Comparison of ENCODE assay signal across 29 cellular contexts in the genomic region with DNA sequence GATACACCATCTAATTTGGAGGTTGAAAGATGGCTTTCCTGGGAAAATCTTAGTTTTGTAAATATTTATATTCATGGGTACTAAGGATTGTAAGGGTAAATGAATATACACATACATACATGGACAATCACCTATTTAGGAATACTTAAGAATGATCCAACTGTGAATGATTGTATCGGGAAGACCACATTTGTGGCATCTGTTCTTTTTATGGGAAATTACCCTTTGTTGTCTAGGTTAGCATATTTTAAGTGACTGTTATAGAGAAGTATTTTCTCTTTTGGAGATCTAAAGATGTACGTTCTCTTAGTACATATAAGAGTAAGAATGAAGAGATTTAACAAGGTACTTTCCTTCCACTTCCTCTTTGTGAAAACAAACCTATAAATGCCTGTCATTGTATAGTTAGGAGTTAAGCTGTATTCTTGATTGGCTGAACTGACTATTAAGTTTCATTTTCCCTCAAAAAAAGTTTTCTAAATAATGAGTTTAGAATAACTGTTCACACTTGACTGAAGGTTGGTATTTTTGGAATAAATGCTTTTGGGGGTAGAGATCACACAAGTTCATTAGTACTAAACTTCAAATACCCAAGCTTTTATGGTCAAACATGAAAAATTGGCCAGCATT.
A peak's percentile ranks its signal among the peaks of the same experiment; 100 is the strongest.
DNase-seq lines count a peak whose midpoint lies in the region; ATAC-seq and TF ChIP-seq lines count a peak whose summit lies in the region.
"Had no signal": no experiment of that assay in that cellular context is flagged by ENCODE, and none has a peak within 500 bp of the region (broad histone marks: within the 10 kb centered on the region; RNA-seq: fewer than 3 reads in every experiment).

No MANE protein-coding gene starts in this region.

- no peak for TF ChIP-seq CTCF in LNCaP clone FGC (IDR thresholded peaks at IDR 0.05; ENCODE audit: control insufficient read depth, extremely low read depth, insufficient read depth)

- DNase-seq in LNCaP clone FGC (ENCODE audit: low read depth) (peak; percentile 18), LoVo (ENCODE audit: low spot score) (no peak), COR-L47 (lab: John Stamatoyannopoulos, UW) (no peak)
- no peak for DNase-seq in activated naive CD4-positive, alpha-beta T cell (lab: John Stamatoyannopoulos, UW)
- DNase-seq: activated CD4-positive, alpha-beta T cell treated with anti-CD3 and anti-CD28 coated beads, Interleukin-2, amount 50 U/mL, for 48 hours; activated naive CD8-positive, alpha-beta T cell treated with anti-CD3 and anti-CD28 coated beads, Interleukin-2, amount 50 U/mL, for 24 hours; activated T-cell treated with anti-CD3 and anti-CD28 coated beads, Interleukin-2, amount 50 U/mL, for 48 hours; CD4-positive, alpha-beta T cell; colonic mucosa; DMS 273 treated with DMSO at 0.1 percent for 48 hours; effector CD4-positive, alpha-beta T cell; hippocampal formation; KBM-7; MG63; NCI-H1105; NCI-H187 treated with DMSO at 0.1 percent for 48 hours; NCI-H526; psoas muscle; SK-N-SH; stimulated activated CD4-positive, alpha-beta T cell treated with anti-CD3 and anti-CD28 coated beads, Interleukin-2, amount 100 ng/mL, for 48 hours; stomach; uterus had no signal

- H3K4me3 ChIP-seq in LNCaP clone FGC (ENCODE audit: low read depth, low read length): no peak overlapping the region
- H3K4me3 ChIP-seq: colonic mucosa, GM23338, MG63, psoas muscle, stomach, uterus had no signal

- peak; percentile 79 for ATAC-seq in GM18511 (IDR thresholded peaks at IDR 0.05; ENCODE audit: unreplicated experiment)
- ATAC-seq in GM19025 (IDR thresholded peaks at IDR 0.05; ENCODE audit: low read depth, unreplicated experiment): peak; percentile 93
- ATAC-seq in HG02870 (IDR thresholded peaks at IDR 0.05; ENCODE audit: unreplicated experiment): peak; percentile 78
- ATAC-seq in HG02981 (IDR thresholded peaks at IDR 0.05; ENCODE audit: unreplicated experiment): no peak
- ATAC-seq: activated CD4-positive, CD25-positive, alpha-beta regulatory T cell treated with anti-CD3 and anti-CD28 coated beads, Interleukin-2, amount 50 U/mL, for 24 hours; activated naive CD8-positive, alpha-beta T cell treated with anti-CD3 and anti-CD28 coated beads, Interleukin-2, amount 50 U/mL, for 24 hours; GM23338; psoas muscle; sciatic nerve had no signal
